Comparison of ENCODE assay signal across 1 cellular context in the genomic region with DNA sequence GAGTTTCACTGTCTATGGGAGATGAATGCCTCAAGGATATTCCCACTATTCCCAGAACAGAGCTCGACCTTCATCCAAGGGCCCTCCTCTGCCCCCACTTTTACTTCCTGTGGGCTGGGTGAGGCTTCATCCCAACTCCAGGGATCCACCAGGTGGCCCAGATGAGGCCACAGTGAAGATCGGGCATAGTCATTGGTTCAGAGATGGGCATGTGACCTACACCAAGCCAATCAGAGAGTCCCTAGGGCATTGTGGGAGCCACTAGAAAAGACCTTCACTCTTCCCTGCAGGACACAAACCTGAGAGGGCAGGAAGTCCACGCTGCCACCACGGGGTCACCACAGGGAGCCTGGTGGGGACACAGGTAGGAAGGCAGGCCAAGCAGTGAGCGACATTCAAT.
A peak's percentile ranks its signal among the peaks of the same experiment; 100 is the strongest.
TF ChIP-seq lines count a peak whose summit lies in the region.

No MANE protein-coding gene starts in this region.

TF ChIP-seq in HepG2, 621 proteins besides CTCF, POLR2A, EP300 and RAD21 (continued from another document):
- TF ChIP-seq ZNF687 (CRISPR knock-in tag; IDR thresholded peaks at IDR 0.05), result peak; percentile 47
- TF ChIP-seq, protein P1, sequence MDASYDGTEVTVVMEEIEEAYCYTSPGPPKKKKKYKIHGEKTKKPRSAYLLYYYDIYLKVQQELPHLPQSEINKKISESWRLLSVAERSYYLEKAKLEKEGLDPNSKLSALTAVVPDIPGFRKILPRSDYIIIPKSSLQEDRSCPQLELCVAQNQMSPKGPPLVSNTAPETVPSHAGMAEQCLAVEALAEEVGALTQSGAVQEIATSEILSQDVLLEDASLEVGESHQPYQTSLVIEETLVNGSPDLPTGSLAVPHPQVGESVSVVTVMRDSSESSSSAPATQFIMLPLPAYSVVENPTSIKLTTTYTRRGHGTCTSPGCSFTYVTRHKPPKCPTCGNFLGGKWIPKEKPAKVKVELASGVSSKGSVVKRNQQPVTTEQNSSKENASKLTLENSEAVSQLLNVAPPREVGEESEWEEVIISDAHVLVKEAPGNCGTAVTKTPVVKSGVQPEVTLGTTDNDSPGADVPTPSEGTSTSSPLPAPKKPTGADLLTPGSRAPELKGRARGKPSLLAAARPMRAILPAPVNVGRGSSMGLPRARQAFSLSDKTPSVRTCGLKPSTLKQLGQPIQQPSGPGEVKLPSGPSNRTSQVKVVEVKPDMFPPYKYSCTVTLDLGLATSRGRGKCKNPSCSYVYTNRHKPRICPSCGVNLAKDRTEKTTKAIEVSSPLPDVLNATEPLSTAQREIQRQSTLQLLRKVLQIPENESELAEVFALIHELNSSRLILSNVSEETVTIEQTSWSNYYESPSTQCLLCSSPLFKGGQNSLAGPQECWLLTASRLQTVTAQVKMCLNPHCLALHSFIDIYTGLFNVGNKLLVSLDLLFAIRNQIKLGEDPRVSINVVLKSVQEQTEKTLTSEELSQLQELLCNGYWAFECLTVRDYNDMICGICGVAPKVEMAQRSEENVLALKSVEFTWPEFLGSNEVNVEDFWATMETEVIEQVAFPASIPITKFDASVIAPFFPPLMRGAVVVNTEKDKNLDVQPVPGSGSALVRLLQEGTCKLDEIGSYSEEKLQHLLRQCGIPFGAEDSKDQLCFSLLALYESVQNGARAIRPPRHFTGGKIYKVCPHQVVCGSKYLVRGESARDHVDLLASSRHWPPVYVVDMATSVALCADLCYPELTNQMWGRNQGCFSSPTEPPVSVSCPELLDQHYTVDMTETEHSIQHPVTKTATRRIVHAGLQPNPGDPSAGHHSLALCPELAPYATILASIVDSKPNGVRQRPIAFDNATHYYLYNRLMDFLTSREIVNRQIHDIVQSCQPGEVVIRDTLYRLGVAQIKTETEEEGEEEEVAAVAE (CRISPR knock-in tag; IDR thresholded peaks at IDR 0.05; ENCODE audit: borderline replicate concordance), result peak; percentile 76
- TF ChIP-seq, protein P2, sequence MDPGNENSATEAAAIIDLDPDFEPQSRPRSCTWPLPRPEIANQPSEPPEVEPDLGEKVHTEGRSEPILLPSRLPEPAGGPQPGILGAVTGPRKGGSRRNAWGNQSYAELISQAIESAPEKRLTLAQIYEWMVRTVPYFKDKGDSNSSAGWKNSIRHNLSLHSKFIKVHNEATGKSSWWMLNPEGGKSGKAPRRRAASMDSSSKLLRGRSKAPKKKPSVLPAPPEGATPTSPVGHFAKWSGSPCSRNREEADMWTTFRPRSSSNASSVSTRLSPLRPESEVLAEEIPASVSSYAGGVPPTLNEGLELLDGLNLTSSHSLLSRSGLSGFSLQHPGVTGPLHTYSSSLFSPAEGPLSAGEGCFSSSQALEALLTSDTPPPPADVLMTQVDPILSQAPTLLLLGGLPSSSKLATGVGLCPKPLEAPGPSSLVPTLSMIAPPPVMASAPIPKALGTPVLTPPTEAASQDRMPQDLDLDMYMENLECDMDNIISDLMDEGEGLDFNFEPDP (CRISPR knock-in tag; conservative IDR thresholded peaks at IDR 0.05), result no peak
- TF ChIP-seq ETV5 (CRISPR knock-in tag; IDR thresholded peaks at IDR 0.05; ENCODE audit: borderline replicate concordance), result 0 out of 2 replicates have a peak, but pooled peaks have one; percentile 10
- peak; percentile 64 for TF ChIP-seq NFYB (CRISPR knock-in tag; IDR thresholded peaks at IDR 0.05)
- TF ChIP-seq NFKBIZ (CRISPR knock-in tag; IDR thresholded peaks at IDR 0.05), result no peak
- TF ChIP-seq, protein P3, sequence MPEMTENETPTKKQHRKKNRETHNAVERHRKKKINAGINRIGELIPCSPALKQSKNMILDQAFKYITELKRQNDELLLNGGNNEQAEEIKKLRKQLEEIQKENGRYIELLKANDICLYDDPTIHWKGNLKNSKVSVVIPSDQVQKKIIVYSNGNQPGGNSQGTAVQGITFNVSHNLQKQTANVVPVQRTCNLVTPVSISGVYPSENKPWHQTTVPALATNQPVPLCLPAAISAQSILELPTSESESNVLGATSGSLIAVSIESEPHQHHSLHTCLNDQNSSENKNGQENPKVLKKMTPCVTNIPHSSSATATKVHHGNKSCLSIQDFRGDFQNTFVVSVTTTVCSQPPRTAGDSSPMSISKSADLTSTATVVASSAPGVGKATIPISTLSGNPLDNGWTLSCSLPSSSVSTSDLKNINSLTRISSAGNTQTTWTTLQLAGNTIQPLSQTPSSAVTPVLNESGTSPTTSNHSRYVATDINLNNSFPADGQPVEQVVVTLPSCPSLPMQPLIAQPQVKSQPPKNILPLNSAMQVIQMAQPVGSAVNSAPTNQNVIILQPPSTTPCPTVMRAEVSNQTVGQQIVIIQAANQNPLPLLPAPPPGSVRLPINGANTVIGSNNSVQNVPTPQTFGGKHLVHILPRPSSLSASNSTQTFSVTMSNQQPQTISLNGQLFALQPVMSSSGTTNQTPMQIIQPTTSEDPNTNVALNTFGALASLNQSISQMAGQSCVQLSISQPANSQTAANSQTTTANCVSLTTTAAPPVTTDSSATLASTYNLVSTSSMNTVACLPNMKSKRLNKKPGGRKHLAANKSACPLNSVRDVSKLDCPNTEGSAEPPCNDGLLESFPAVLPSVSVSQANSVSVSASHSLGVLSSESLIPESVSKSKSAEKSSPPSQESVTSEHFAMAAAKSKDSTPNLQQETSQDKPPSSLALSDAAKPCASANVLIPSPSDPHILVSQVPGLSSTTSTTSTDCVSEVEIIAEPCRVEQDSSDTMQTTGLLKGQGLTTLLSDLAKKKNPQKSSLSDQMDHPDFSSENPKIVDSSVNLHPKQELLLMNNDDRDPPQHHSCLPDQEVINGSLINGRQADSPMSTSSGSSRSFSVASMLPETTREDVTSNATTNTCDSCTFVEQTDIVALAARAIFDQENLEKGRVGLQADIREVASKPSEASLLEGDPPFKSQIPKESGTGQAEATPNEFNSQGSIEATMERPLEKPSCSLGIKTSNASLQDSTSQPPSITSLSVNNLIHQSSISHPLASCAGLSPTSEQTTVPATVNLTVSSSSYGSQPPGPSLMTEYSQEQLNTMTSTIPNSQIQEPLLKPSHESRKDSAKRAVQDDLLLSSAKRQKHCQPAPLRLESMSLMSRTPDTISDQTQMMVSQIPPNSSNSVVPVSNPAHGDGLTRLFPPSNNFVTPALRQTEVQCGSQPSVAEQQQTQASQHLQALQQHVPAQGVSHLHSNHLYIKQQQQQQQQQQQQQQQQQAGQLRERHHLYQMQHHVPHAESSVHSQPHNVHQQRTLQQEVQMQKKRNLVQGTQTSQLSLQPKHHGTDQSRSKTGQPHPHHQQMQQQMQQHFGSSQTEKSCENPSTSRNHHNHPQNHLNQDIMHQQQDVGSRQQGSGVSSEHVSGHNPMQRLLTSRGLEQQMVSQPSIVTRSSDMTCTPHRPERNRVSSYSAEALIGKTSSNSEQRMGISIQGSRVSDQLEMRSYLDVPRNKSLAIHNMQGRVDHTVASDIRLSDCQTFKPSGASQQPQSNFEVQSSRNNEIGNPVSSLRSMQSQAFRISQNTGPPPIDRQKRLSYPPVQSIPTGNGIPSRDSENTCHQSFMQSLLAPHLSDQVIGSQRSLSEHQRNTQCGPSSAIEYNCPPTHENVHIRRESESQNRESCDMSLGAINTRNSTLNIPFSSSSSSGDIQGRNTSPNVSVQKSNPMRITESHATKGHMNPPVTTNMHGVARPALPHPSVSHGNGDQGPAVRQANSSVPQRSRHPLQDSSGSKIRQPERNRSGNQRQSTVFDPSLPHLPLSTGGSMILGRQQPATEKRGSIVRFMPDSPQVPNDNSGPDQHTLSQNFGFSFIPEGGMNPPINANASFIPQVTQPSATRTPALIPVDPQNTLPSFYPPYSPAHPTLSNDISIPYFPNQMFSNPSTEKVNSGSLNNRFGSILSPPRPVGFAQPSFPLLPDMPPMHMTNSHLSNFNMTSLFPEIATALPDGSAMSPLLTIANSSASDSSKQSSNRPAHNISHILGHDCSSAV (CRISPR knock-in tag; IDR thresholded peaks at IDR 0.05; ENCODE audit: borderline replicate concordance), result no peak
- TF ChIP-seq ZNF616 (CRISPR knock-in tag; IDR thresholded peaks at IDR 0.05; ENCODE audit: low read depth), result no peak
- TF ChIP-seq NFYC (CRISPR knock-in tag; IDR thresholded peaks at IDR 0.05), result peak; percentile 75
- no peak for TF ChIP-seq ZNF567 (CRISPR knock-in tag; IDR thresholded peaks at IDR 0.05; ENCODE audit: borderline replicate concordance)
- TF ChIP-seq ZNF432 (CRISPR knock-in tag; IDR thresholded peaks at IDR 0.05; ENCODE audit: borderline replicate concordance), result no peak
- peak; percentile 54 for TF ChIP-seq POGZ (CRISPR knock-in tag; IDR thresholded peaks at IDR 0.05)
- TF ChIP-seq, protein P4, sequence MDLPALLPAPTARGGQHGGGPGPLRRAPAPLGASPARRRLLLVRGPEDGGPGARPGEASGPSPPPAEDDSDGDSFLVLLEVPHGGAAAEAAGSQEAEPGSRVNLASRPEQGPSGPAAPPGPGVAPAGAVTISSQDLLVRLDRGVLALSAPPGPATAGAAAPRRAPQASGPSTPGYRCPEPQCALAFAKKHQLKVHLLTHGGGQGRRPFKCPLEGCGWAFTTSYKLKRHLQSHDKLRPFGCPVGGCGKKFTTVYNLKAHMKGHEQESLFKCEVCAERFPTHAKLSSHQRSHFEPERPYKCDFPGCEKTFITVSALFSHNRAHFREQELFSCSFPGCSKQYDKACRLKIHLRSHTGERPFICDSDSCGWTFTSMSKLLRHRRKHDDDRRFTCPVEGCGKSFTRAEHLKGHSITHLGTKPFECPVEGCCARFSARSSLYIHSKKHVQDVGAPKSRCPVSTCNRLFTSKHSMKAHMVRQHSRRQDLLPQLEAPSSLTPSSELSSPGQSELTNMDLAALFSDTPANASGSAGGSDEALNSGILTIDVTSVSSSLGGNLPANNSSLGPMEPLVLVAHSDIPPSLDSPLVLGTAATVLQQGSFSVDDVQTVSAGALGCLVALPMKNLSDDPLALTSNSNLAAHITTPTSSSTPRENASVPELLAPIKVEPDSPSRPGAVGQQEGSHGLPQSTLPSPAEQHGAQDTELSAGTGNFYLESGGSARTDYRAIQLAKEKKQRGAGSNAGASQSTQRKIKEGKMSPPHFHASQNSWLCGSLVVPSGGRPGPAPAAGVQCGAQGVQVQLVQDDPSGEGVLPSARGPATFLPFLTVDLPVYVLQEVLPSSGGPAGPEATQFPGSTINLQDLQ (CRISPR knock-in tag; IDR thresholded peaks at IDR 0.05), result no peak
- TF ChIP-seq KLF16 (CRISPR knock-in tag; IDR thresholded peaks at IDR 0.05), result no peak
- 0 out of 2 replicates have a peak, but pooled peaks have one; percentile 47 for TF ChIP-seq ZNF33A (CRISPR knock-in tag; IDR thresholded peaks at IDR 0.05; ENCODE audit: borderline replicate concordance)
- no peak for TF ChIP-seq KAT2B (IDR thresholded peaks at IDR 0.05; ENCODE audit: borderline replicate concordance, low read depth, low read length)
- TF ChIP-seq HOMEZ (CRISPR knock-in tag; IDR thresholded peaks at IDR 0.05; ENCODE audit: low read depth), result 0 out of 2 replicates have a peak, but pooled peaks have one; percentile 42
TF ChIP-seq in HepG2: peak in this region for 10.
